20 cellular contexts compared by ENCODE assay signal in the genomic region with DNA sequence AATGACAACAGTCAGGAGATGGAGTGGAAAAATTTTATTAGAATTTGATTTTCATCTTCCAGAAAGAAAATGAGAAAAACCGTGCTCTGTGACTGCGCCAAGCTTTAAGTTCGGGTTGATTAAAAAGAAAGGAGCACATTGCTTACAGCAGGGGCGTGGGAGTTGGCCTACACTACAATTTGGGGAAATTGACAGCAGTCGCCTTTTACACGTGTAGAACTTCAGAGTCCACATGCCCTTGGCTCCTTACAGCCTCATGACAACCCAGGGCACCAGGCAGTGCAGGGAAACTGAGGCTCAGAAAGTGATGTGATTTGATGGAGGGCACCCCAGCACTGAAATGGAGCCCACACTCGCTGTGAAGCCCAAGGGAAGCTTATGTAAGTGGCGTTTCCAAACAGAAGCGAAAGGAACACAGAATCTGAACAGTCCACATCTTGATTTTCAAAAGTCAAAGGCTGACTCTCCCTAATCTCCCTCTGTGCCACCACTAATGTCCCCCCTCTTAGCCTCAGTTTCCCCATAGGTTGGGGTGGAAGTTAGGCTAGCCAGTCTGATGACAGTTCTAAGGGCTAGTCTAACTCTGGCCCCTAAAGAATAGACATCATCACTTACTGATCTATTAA. TPM values are rescaled to one million over a fixed set of nuclear protein-coding genes. Genes with fewer than 3 reads are reported as not detected.
"Had no signal": no experiment of that assay in that cellular context is flagged by ENCODE, and none has a peak within 500 bp of the region (broad histone marks: within the 10 kb centered on the region; RNA-seq: fewer than 3 reads in every experiment).

No MANE protein-coding gene starts in this region.

- ATAC-seq: activated CD8-positive, alpha-beta memory T cell treated with anti-CD3 and anti-CD28 coated beads, Interleukin-2, amount 10 ng/mL, durations not matched to agents 7 days and 5 days; right cardiac atrium; stimulated activated effector memory CD8-positive, alpha-beta T cell treated with anti-CD3 and anti-CD28 coated beads, Interleukin-12 subunit alpha, Interleukin-12 subunit beta, amount 100 ng/mL, for 72 hours had no signal

- H3K27ac Mint-ChIP-seq: activated CD4-positive, alpha-beta memory T cell treated with anti-CD3 and anti-CD28 coated beads for 36 hours; activated CD8-positive, alpha-beta memory T cell treated with anti-CD3 and anti-CD28 coated beads, Interleukin-2, amount 10 ng/mL, durations not matched to agents 7 days and 5 days; nephron; progenitor cell of endocrine pancreas; stimulated activated effector memory CD8-positive, alpha-beta T cell treated with anti-CD3 and anti-CD28 coated beads, Interleukin-12 subunit alpha, Interleukin-12 subunit beta, amount 100 ng/mL, for 72 hours; T-helper 2 cell treated with Interferon-gamma antibody and Interleukin-4, amounts not matched to agents 5 μg/mL and 100 μg/mL, for 36 hours had no signal

- H3K27ac ChIP-seq: adrenal gland, left ventricle myocardium inferior, transverse colon had no signal

- DNase-seq: activated CD4-positive, alpha-beta memory T cell treated with anti-CD3 and anti-CD28 coated beads for 36 hours; activated naive CD4-positive, alpha-beta T cell treated with anti-CD3 and anti-CD28 coated beads, Interleukin-2, amount 50 U/mL, for 16 hours; activated T-cell treated with anti-CD3 and anti-CD28 coated beads, Interleukin-2, amount 50 U/mL, for 1 hour; dermis blood vessel endothelial cell; left ventricle myocardium inferior; mammary epithelial cell; midbrain; right cardiac atrium; SHP77; small intestine; stimulated activated CD4-positive, alpha-beta T cell treated with anti-CD3 and anti-CD28 coated beads, Interleukin-4, amount 100 ng/mL, for 24 hours; transverse colon had no signal

- H3K4me1 Mint-ChIP-seq: nephron; stimulated activated effector memory CD8-positive, alpha-beta T cell treated with anti-CD3 and anti-CD28 coated beads, Interleukin-12 subunit alpha, Interleukin-12 subunit beta, amount 100 ng/mL, for 72 hours had no signal

- H3K4me3 Mint-ChIP-seq: activated CD4-positive, alpha-beta memory T cell treated with anti-CD3 and anti-CD28 coated beads for 36 hours; activated CD8-positive, alpha-beta memory T cell treated with anti-CD3 and anti-CD28 coated beads, Interleukin-2, amount 10 ng/mL, durations not matched to agents 7 days and 5 days; nephron; stimulated activated effector memory CD8-positive, alpha-beta T cell treated with anti-CD3 and anti-CD28 coated beads, Interleukin-12 subunit alpha, Interleukin-12 subunit beta, amount 100 ng/mL, for 72 hours; T-helper 2 cell treated with Interferon-gamma antibody and Interleukin-4, amounts not matched to agents 5 μg/mL and 100 μg/mL, for 36 hours had no signal

- H3K9me3 Mint-ChIP-seq: activated CD4-positive, alpha-beta memory T cell treated with anti-CD3 and anti-CD28 coated beads for 36 hours; nephron; stimulated activated effector memory CD8-positive, alpha-beta T cell treated with anti-CD3 and anti-CD28 coated beads, Interleukin-12 subunit alpha, Interleukin-12 subunit beta, amount 100 ng/mL, for 72 hours; T-helper 2 cell treated with Interferon-gamma antibody and Interleukin-4, amounts not matched to agents 5 μg/mL and 100 μg/mL, for 36 hours had no signal

- H3K36me3 Mint-ChIP-seq: activated CD4-positive, alpha-beta memory T cell treated with anti-CD3 and anti-CD28 coated beads for 36 hours; activated CD8-positive, alpha-beta memory T cell treated with anti-CD3 and anti-CD28 coated beads, Interleukin-2, amount 10 ng/mL, durations not matched to agents 7 days and 5 days; stimulated activated effector memory CD8-positive, alpha-beta T cell treated with anti-CD3 and anti-CD28 coated beads, Interleukin-12 subunit alpha, Interleukin-12 subunit beta, amount 100 ng/mL, for 72 hours had no signal

RNA-seq across cellular contexts. Expression of a gene that starts 5.5 kb away (rescaled TPM):
- total RNA-seq: activated CD4-positive, alpha-beta memory T cell treated with anti-CD3 and anti-CD28 coated beads for 36 hours; activated CD8-positive, alpha-beta memory T cell treated with anti-CD3 and anti-CD28 coated beads, Interleukin-2, amount 10 ng/mL, durations not matched to agents 7 days and 5 days; epithelial cell of proximal tubule; kidney epithelial cell had no signal
